ENCODE assay signal across 17 cellular contexts in the genomic region with DNA sequence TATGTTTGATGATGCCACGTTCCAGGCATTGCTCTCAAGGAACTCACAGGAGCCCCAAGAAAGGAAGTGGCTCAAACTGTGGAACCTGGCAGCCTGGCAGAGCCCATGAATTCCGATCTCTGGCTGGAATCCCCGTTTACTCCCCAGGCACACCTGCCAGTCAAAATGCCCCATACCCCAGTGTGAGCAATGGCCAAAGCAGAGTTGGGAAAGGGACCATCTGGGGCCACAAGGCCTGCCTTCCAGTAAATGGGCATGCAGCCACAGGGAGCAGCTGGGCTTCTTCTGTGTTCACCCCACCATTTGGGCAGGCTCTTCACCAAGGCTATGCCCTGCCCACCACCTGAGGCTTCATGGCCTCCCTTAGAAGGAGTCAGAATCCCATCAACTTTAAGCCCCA.
A peak's percentile ranks its signal among the peaks of the same experiment; 100 is the strongest.
DNase-seq lines count a peak whose midpoint lies in the region; ATAC-seq, FAIRE-seq and TF ChIP-seq lines count a peak whose summit lies in the region.
"Had no signal": no experiment of that assay in that cellular context is flagged by ENCODE, and none has a peak within 500 bp of the region (broad histone marks: within the 10 kb centered on the region; RNA-seq: fewer than 3 reads in every experiment).

No MANE protein-coding gene starts in this region.

- H3K4me3 ChIP-seq in RWPE2 (ENCODE audit: severe bottlenecking): no peak overlapping the region
- no peak overlapping the region for H3K4me3 ChIP-seq in pancreas
- no peak overlapping the region for H3K4me3 ChIP-seq in foreskin fibroblast (ENCODE audit: low read depth in 1 of 2, low read length in 2 of 2)
- H3K4me3 ChIP-seq: BLaER1 treated with 17β-estradiol and CSF1 and Interleukin-3, amounts not matched to agents 10 nM and 100 nM; GM23338 had no signal

- no peak for TF ChIP-seq CTCF in RWPE2 (IDR thresholded peaks at IDR 0.05; ENCODE audit: poor library complexity, severe bottlenecking)
- TF ChIP-seq CTCF in pancreas (IDR thresholded peaks at IDR 0.05): no peak
- no peak for TF ChIP-seq CTCF in foreskin fibroblast (IDR thresholded peaks at IDR 0.05; ENCODE audit: low read depth, low read length)

- DNase-seq in DMS 273 treated with DMSO at 0.1 percent for 48 hours (lab: John Stamatoyannopoulos, UW) (peak; percentile 27), RWPE2 (ENCODE audit: low spot score) (no peak), cerebellum (ENCODE audit: low spot score) (peak; percentile 21), pancreas (peak in 5 of 6 donors; percentile 46 to 83 (median 68)), foreskin fibroblast (no peak), NCI-H1694 treated with DMSO at 0.1 percent for 48 hours (lab: John Stamatoyannopoulos, UW) (no peak), NCI-H526 treated with DMSO at 0.1 percent for 48 hours (lab: John Stamatoyannopoulos, UW) (no peak)
- DNase-seq: Calu3; CD8-positive, alpha-beta T cell; GDM1; HCEC 1CT; IMR-90 had no signal

- H3K27ac ChIP-seq in RWPE2 (ENCODE audit: poor library complexity, severe bottlenecking) (no peak overlapping the region), pancreas (peak overlapping the region in 2 of 4 donors; percentile 37 to 82)
- H3K27ac ChIP-seq: BLaER1 treated with 17β-estradiol and CSF1 and Interleukin-3, amounts not matched to agents 10 nM and 100 nM; HL-60 had no signal

- H3K9me3 ChIP-seq in RWPE2 (ENCODE audit: severe bottlenecking) (no peaks in the 10 kb centered on the region), pancreas (no peaks in the 10 kb centered on the region)

- 0 out of 3 replicates have a peak, but pooled peaks have one; percentile 45 for ATAC-seq in RWPE2 (ENCODE audit: low read depth)
- ATAC-seq in pancreas: peak; percentile 44 to 85 (median 67)
- ATAC-seq: CD8-positive, alpha-beta T cell; GM23338 had no signal

- WGBS in pancreas, 2 donors: 39 to 49% methylated on average over 3 of the region's 3 CpGs

- intact Hi-C loops in pancreas (cut with DNase I): no loop called here

- H3K4me1 ChIP-seq in RWPE2 (ENCODE audit: insufficient read depth, poor library complexity, severe bottlenecking): no peaks in the 10 kb centered on the region
- peaks cover 0 to 4% (median 0%) of the 10 kb centered on the region in 3 donors for H3K4me1 ChIP-seq in pancreas
- H3K4me1 ChIP-seq: BLaER1 treated with 17β-estradiol and CSF1 and Interleukin-3, amounts not matched to agents 10 nM and 100 nM had no signal

- H3K27me3 ChIP-seq in RWPE2 (ENCODE audit: insufficient read depth, poor library complexity, severe bottlenecking) (no peaks in the 10 kb centered on the region), pancreas (no peaks in the 10 kb centered on the region)
- H3K27me3 ChIP-seq: BLaER1 treated with 17β-estradiol and CSF1 and Interleukin-3, amounts not matched to agents 10 nM and 100 nM had no signal

- H3K36me3 ChIP-seq in RWPE2 (ENCODE audit: low read depth) (no peaks in the 10 kb centered on the region), pancreas (no peaks in the 10 kb centered on the region)

- FAIRE-seq in pancreas (lab: Jason Lieb, UNC): no peak
- FAIRE-seq: GM18507, H54 had no signal

Comparison
In these comparisons a context has a peak if more than half of its experiments do, and no peak if none do; other contexts are left out.
1. DNase-seq: peak in DMS 273 treated with DMSO at 0.1 percent for 48 hours (single experiment), cerebellum (single experiment) and pancreas (5 of 6); none in RWPE2 (single experiment), foreskin fibroblast (0 of 2), NCI-H1694 treated with DMSO at 0.1 percent for 48 hours (single experiment) and NCI-H526 treated with DMSO at 0.1 percent for 48 hours (single experiment).